In genomic region chr10:78862328-78862640, GRCh38 we compare ENCODE assay signal across 20 cellular contexts.
"Had no signal": no experiment of that assay in that cellular context is flagged by ENCODE, and none has a peak within 500 bp of the region (broad histone marks: within the 10 kb centered on the region; RNA-seq: fewer than 3 reads in every experiment).

No MANE protein-coding gene starts in this region.

- H3K4me1 Mint-ChIP-seq: naive thymus-derived CD4-positive, alpha-beta T cell; stimulated activated memory B cell treated with anti-CD40 and anti-IgM and Interleukin-4, amounts not matched to agents 10 μg/mL and 1 μg/mL and 100 μg/mL, for 72 hours had no signal

- H3K4me3 Mint-ChIP-seq: effector memory CD8-positive, alpha-beta T cell; naive thymus-derived CD4-positive, alpha-beta T cell; nephron progenitor cell; stimulated activated memory B cell treated with anti-CD40 and anti-IgM and Interleukin-4, amounts not matched to agents 10 μg/mL and 1 μg/mL and 100 μg/mL, for 72 hours; stimulated activated naive CD8-positive, alpha-beta T cell treated with anti-CD3 and anti-CD28 coated beads, Interleukin-15, Interleukin-2, amounts not matched to agents 100 ng/mL and 50 ng/mL, for 24 hours had no signal

- H3K4me1 ChIP-seq: parathyroid adenoma, prostate gland, right lobe of liver, upper lobe of left lung, vagina had no signal

- H3K9me3 Mint-ChIP-seq: effector memory CD8-positive, alpha-beta T cell; naive thymus-derived CD4-positive, alpha-beta T cell; nephron progenitor cell; stimulated activated memory B cell treated with anti-CD40 and anti-IgM and Interleukin-4, amounts not matched to agents 10 μg/mL and 1 μg/mL and 100 μg/mL, for 72 hours; stimulated activated naive CD8-positive, alpha-beta T cell treated with anti-CD3 and anti-CD28 coated beads, Interleukin-15, Interleukin-2, amounts not matched to agents 100 ng/mL and 50 ng/mL, for 24 hours had no signal

- H3K36me3 ChIP-seq: heart left ventricle, prostate gland, right lobe of liver, tibial artery, upper lobe of left lung, vagina had no signal

- H3K27ac ChIP-seq: coronary artery, dorsolateral prefrontal cortex, heart left ventricle, parathyroid adenoma, prostate gland, right lobe of liver, tibial artery, upper lobe of left lung, vagina had no signal

- H3K27me3 ChIP-seq: dorsolateral prefrontal cortex, right lobe of liver, tibial artery, upper lobe of left lung, vagina had no signal

- H3K27ac Mint-ChIP-seq: effector memory CD8-positive, alpha-beta T cell; naive thymus-derived CD4-positive, alpha-beta T cell; nephron progenitor cell; stimulated activated memory B cell treated with anti-CD40 and anti-IgM and Interleukin-4, amounts not matched to agents 10 μg/mL and 1 μg/mL and 100 μg/mL, for 72 hours; stimulated activated naive CD8-positive, alpha-beta T cell treated with anti-CD3 and anti-CD28 coated beads, Interleukin-15, Interleukin-2, amounts not matched to agents 100 ng/mL and 50 ng/mL, for 24 hours had no signal

- H3K4me3 ChIP-seq: coronary artery, dorsolateral prefrontal cortex, heart left ventricle, lung, prostate gland, right lobe of liver, tibial artery, upper lobe of left lung, vagina had no signal

- H3K36me3 Mint-ChIP-seq: naive thymus-derived CD4-positive, alpha-beta T cell; stimulated activated memory B cell treated with anti-CD40 and anti-IgM and Interleukin-4, amounts not matched to agents 10 μg/mL and 1 μg/mL and 100 μg/mL, for 72 hours had no signal

- H3K9me3 ChIP-seq: heart left ventricle, prostate gland, right lobe of liver, tibial artery, upper lobe of left lung, vagina had no signal

- ATAC-seq: effector memory CD8-positive, alpha-beta T cell; heart left ventricle; left cardiac atrium; left ventricle myocardium superior; naive thymus-derived CD4-positive, alpha-beta T cell; stimulated activated memory B cell treated with anti-CD40 and anti-IgM and Interleukin-4, amounts not matched to agents 10 μg/mL and 1 μg/mL and 100 μg/mL, for 72 hours had no signal

- DNase-seq: dorsolateral prefrontal cortex; effector memory CD8-positive, alpha-beta T cell; heart left ventricle; hypothalamus; left cardiac atrium; left ventricle myocardium superior; naive thymus-derived CD4-positive, alpha-beta T cell; nephron progenitor cell; right lobe of liver; stimulated activated CD4-positive, alpha-beta T cell treated with anti-CD3 and anti-CD28 coated beads, Interleukin-4, amount 100 ng/mL, for 1 hour; stimulated activated CD8-positive, alpha-beta memory T cell treated with anti-CD3 and anti-CD28 coated beads, Interleukin-4, amount 100 ng/mL, for 48 hours; tibial artery; upper lobe of left lung had no signal
